Comparison of ENCODE assay signal across 11 cellular contexts in the genomic region with DNA sequence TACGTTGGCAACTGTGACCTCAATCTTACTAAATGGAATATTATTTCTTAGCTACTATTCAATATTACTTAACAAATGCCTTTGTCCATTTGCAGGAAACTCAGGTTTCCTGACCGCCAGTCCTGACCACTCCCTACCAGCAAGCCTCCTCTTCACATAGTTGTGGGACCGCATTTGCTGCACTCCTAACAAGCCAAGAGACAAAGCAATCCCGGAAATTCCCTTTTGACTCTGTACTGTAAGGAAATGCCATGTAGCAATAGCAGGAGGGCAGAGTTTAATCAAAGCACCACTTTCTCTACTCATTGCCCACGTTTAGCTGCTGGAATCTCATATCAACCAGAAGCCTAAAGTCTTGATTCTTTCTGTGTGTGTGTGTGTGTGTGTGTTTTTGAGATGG. TPM values are rescaled to one million over a fixed set of nuclear protein-coding genes. Genes with fewer than 3 reads are reported as not detected.
DNase-seq lines count a peak whose midpoint lies in the region; ATAC-seq and TF ChIP-seq lines count a peak whose summit lies in the region.
"Had no signal": no experiment of that assay in that cellular context is flagged by ENCODE, and none has a peak within 500 bp of the region (broad histone marks: within the 10 kb centered on the region; RNA-seq: fewer than 3 reads in every experiment).

No MANE protein-coding gene starts in this region.

- H3K4me3 ChIP-seq in psoas muscle = no peak overlapping the region
- H3K4me3 ChIP-seq: cardiac muscle cell had no signal

- H3K27ac ChIP-seq in psoas muscle = peak overlapping the region; percentile 46
- H3K27ac ChIP-seq: cardiac muscle cell had no signal

- H3K4me1 ChIP-seq in psoas muscle = peaks cover 6% of the 10 kb centered on the region

- no peaks in the 10 kb centered on the region for H3K9me3 ChIP-seq in psoas muscle

- intact Hi-C loops in psoas muscle (cut with DNase I) = loop anchor here (5.0 to 10.0 kb wide), 2 partner anchors 94 to 332 kb away; no protein-coding TSS in a partner anchor

- H3K27me3 ChIP-seq in psoas muscle (ENCODE audit: insufficient read depth in 3 of 3, low read length in 2 of 3) = no peaks in the 10 kb centered on the region
- H3K27me3 ChIP-seq: cardiac muscle cell had no signal

- WGBS in psoas muscle, 3 donors = 51 to 55% (median 54%) methylated on average over 5 of the region's 5 CpGs

- no peaks in the 10 kb centered on the region for H3K36me3 ChIP-seq in psoas muscle (ENCODE audit: insufficient read depth in 1 of 2, low read depth in 1 of 2)
- H3K36me3 ChIP-seq: cardiac muscle cell had no signal

- ATAC-seq in psoas muscle = peak in 2 of 4 donors; percentile 15 to 32
- no peak for ATAC-seq in HG02973 (IDR thresholded peaks at IDR 0.05; ENCODE audit: unreplicated experiment)
- no peak for ATAC-seq in HG02885 (IDR thresholded peaks at IDR 0.05; ENCODE audit: poor library complexity, unreplicated experiment)
- no peak for ATAC-seq in GM21390 (IDR thresholded peaks at IDR 0.05; ENCODE audit: unreplicated experiment)

- no peak for TF ChIP-seq CTCF in psoas muscle (IDR thresholded peaks at IDR 0.05)

- DNase-seq in GM03348 (ENCODE audit: low spot score) = peak; percentile 49
- DNase-seq in SW480 (ENCODE audit: low spot score) = peak; percentile 75
- peak; percentile 89 for DNase-seq in glomerular visceral epithelial cell (ENCODE audit: extremely low spot score)
- no peak for DNase-seq in psoas muscle
- DNase-seq in activated effector memory CD4-positive, alpha-beta T cell treated with Interleukin-2 at 50 U/mL for 16 hours = no peak
- DNase-seq: activated CD4-positive, alpha-beta T cell treated with anti-CD3 and anti-CD28 coated beads for 4 hours; NK-92 treated with Interleukin-12 subunit alpha and Interleukin-12 subunit beta, amount 100 ng/mL, for 24 hours had no signal

RNA-seq across cellular contexts. Expression of a gene that starts 28.1 kb away (rescaled TPM):
- 10 to 100 TPM; 12.6 to 20.4 (median 15.0) TPM for total RNA-seq in psoas muscle
- polyA plus RNA-seq in psoas muscle = 10 to 100 TPM; 14.9 to 19.1 (median 17.8) TPM

RNA-seq across cellular contexts. Expression of a gene that starts 28.3 kb away (rescaled TPM):
- total RNA-seq in psoas muscle = not detected
- under 1 TPM in 1 of 3 donors, not detected in 2; 0.04 TPM for polyA plus RNA-seq in psoas muscle

Comparison
In these comparisons a context has a peak if more than half of its experiments do, and no peak if none do; other contexts are left out.
1. DNase-seq: peak in GM03348 (single experiment), SW480 (single experiment) and glomerular visceral epithelial cell (single experiment); none in psoas muscle (0 of 2) and activated effector memory CD4-positive, alpha-beta T cell treated with Interleukin-2 at 50 U/mL for 16 hours (single experiment).